ENCODE assay signal across 12 cellular contexts in the genomic region with DNA sequence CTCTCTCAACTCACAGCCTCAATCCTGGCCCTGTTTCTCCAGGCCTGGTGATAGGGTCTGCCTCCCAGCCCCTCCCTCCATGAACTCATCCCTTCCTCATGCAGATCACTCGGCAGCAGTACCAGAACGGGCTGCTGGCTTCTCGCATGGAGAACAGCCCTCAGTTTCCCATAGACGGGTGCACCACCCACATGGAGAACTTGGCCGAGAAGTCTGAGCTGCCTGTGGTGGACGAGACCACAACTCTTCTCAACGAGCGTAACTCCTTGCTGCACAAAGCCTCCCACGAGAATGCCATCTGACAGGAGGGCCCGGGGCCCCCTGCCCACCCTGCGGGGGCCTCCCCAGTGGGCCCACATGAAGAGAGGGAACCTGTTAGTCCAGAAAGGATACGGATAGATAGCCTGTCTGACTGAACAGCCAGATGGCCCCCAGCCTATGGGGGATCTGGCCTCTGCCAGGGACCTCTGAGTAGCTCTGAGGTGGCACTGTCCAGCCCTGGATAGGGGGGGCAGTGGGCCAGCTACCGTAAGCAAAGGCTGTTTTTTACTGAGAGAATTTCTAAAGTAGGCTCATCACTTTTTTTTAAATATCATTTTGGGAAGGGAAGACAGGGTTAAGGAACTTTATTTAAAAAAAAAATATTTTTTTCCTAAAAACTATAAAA.
"Had no signal": no experiment of that assay in that cellular context is flagged by ENCODE, and none has a peak within 500 bp of the region (broad histone marks: within the 10 kb centered on the region; RNA-seq: fewer than 3 reads in every experiment).

No MANE protein-coding gene starts in this region.

- H3K4me3 ChIP-seq: breast epithelium, hepatocyte, lower lobe of right lung, testis had no signal

- H3K36me3 ChIP-seq: breast epithelium had no signal

- H3K27me3 ChIP-seq: breast epithelium, hepatocyte, testis had no signal

- H2AFZ ChIP-seq: hepatocyte had no signal

- H3K9me3 ChIP-seq: breast epithelium, lower lobe of right lung, testis had no signal

- DNase-seq: activated CD4-positive, alpha-beta T cell treated with anti-CD3 and anti-CD28 coated beads for 1 hour; activated CD4-positive, alpha-beta T cell treated with anti-CD3 and anti-CD28 coated beads, Interleukin-2, amount 50 U/mL, for 48 hours; activated gamma-delta T cell treated with Interleukin-2 at 50 U/mL for 16 hours; activated T-cell treated with anti-CD3 and anti-CD28 coated beads, Interleukin-2, amount 50 U/mL, for 72 hours; lower lobe of right lung; naive B cell; stimulated activated CD4-positive, alpha-beta T cell treated with anti-CD3 and anti-CD28 coated beads, Interleukin-12 subunit alpha, Interleukin-12 subunit beta, amount 100 ng/mL, for 4 hours; stimulated activated naive CD4-positive, alpha-beta T cell treated with Interleukin-2 at 50 U/mL for 16 hours; testis had no signal

- H3K79me2 ChIP-seq: hepatocyte had no signal

- H3K4me2 ChIP-seq: hepatocyte had no signal

- ATAC-seq: activated T-cell treated with anti-CD3 and anti-CD28 coated beads, Interleukin-2, amount 50 U/mL, for 72 hours; lower lobe of right lung; sciatic nerve had no signal

- H3K4me1 ChIP-seq: breast epithelium had no signal

- H3K27ac ChIP-seq: breast epithelium, hepatocyte, lower lobe of right lung, testis had no signal
